ENCODE assay signal across 11 cellular contexts in the genomic region with DNA sequence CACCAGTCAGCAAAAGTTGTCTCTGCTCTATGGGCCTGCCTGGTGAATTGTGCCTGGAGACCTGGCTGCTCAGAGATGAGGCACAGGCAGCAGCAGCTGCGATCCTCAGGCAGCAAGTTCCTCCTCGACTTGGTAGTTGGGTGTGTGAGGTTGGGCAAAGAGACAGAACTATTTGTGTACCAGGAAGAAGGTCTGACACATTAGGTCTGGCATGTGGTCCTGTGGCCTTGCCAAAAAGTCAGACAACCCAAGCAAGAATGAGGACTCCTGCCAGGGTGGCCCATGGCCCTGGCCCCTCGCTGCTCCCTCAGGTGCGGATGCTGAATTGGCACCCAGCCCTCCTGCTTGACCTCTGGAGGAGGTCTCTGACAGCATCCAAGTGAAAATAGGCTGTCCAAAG.
A peak's percentile ranks its signal among the peaks of the same experiment; 100 is the strongest.
DNase-seq lines count a peak whose midpoint lies in the region; ATAC-seq and TF ChIP-seq lines count a peak whose summit lies in the region.
"Had no signal": no experiment of that assay in that cellular context is flagged by ENCODE, and none has a peak within 500 bp of the region (broad histone marks: within the 10 kb centered on the region; RNA-seq: fewer than 3 reads in every experiment).

No MANE protein-coding gene starts in this region.

- H3K4me3 ChIP-seq in adrenal gland (no peak overlapping the region), gastroesophageal sphincter (no peak overlapping the region), psoas muscle (no peak overlapping the region), mucosa of descending colon (no peak overlapping the region), Peyer's patch (no peak overlapping the region)

- H3K4me1 ChIP-seq in adrenal gland (replicated peaks in 1 of 2) (peaks cover 0 to 4% of the 10 kb centered on the region in 2 donors), gastroesophageal sphincter (peaks cover 0 to 12% (median 7%) of the 10 kb centered on the region in 3 donors), psoas muscle (peaks cover 11% of the 10 kb centered on the region), mucosa of descending colon (ENCODE audit: low read depth) (no peaks in the 10 kb centered on the region), Peyer's patch (no peaks in the 10 kb centered on the region)

- H3K9me3 ChIP-seq in adrenal gland (replicated peaks in 1 of 3) (peaks cover 0 to 5% (median 0%) of the 10 kb centered on the region in 3 donors), gastroesophageal sphincter (no peaks in the 10 kb centered on the region), psoas muscle (no peaks in the 10 kb centered on the region), mucosa of descending colon (no peaks in the 10 kb centered on the region), Peyer's patch (no peaks in the 10 kb centered on the region)

- ATAC-seq in gastroesophageal sphincter (peak; percentile 76), psoas muscle (peak; percentile 98), GM21825 (IDR thresholded peaks at IDR 0.05; ENCODE audit: unreplicated experiment) (no peak), mucosa of descending colon (no peak)

- TF ChIP-seq CTCF in adrenal gland (IDR thresholded peaks at IDR 0.05) (no peak), gastroesophageal sphincter (IDR thresholded peaks at IDR 0.05) (no peak), psoas muscle (IDR thresholded peaks at IDR 0.05) (no peak), mucosa of descending colon (IDR thresholded peaks at IDR 0.05) (no peak), Peyer's patch (IDR thresholded peaks at IDR 0.05) (no peak)

- no peak for TF ChIP-seq EP300 in gastroesophageal sphincter (IDR thresholded peaks at IDR 0.05)

- H3K27me3 ChIP-seq in adrenal gland (no peaks in the 10 kb centered on the region), gastroesophageal sphincter (no peaks in the 10 kb centered on the region), psoas muscle (ENCODE audit: insufficient read depth in 3 of 3, low read length in 2 of 3) (no peaks in the 10 kb centered on the region), Peyer's patch (no peaks in the 10 kb centered on the region)

- 23 to 45% (median 34%) methylated on average over 4 of the region's 4 CpGs for WGBS in adrenal gland, 4 donors
- no CpG with 5 or more reads among the region's 4 CpGs for WGBS in gastroesophageal sphincter (ENCODE audit: low coverage in 1 of 2), 2 donors
- WGBS in psoas muscle, 3 donors, result 11 to 27% (median 12%) methylated on average over 4 of the region's 4 CpGs

- peak; percentile 57 for DNase-seq in EL
- peak in 5 of 7 donors; percentile 19 to 58 (median 31) for DNase-seq in adrenal gland
- DNase-seq in psoas muscle, result peak; percentile 70 to 90
- no peak for DNase-seq in DMS153 (lab: John Stamatoyannopoulos, UW)
- DNase-seq in mucosa of descending colon, result no peak
- DNase-seq in Peyer's patch, result no peak
- DNase-seq: CD4-positive, CD25-positive, alpha-beta regulatory T cell; glutamatergic neuron; NCI-H1417 treated with DMSO at 0.1 percent for 48 hours had no signal

- intact Hi-C loops in adrenal gland (cut with DNase I) (no loop called here), psoas muscle (cut with DNase I) (loop anchor here in 1 of 2 donors (5.0 kb wide), 1 partner anchor 41 kb away; no protein-coding TSS in a partner anchor), mucosa of descending colon (cut with DNase I, micrococcal nuclease) (no loop called here)

- no peak overlapping the region for H3K27ac ChIP-seq in adrenal gland
- peak overlapping the region in 1 of 4 donors; percentile 19 for H3K27ac ChIP-seq in gastroesophageal sphincter
- H3K27ac ChIP-seq in psoas muscle, result peak overlapping the region; percentile 78
- no peak overlapping the region for H3K27ac ChIP-seq in Peyer's patch

- TF ChIP-seq POLR2A in adrenal gland (IDR thresholded peaks at IDR 0.05), result no peak
- TF ChIP-seq POLR2A in gastroesophageal sphincter (IDR thresholded peaks at IDR 0.05), result no peak
- TF ChIP-seq POLR2A in Peyer's patch (IDR thresholded peaks at IDR 0.05), result no peak

- H3K36me3 ChIP-seq in adrenal gland (replicated peaks in 1 of 2), result no peaks in the 10 kb centered on the region
- peaks cover 0 to 7% of the 10 kb centered on the region in 2 donors for H3K36me3 ChIP-seq in gastroesophageal sphincter
- peaks cover 0 to 19% of the 10 kb centered on the region in 2 donors for H3K36me3 ChIP-seq in psoas muscle (ENCODE audit: insufficient read depth in 1 of 2, low read depth in 1 of 2)
- no peaks in the 10 kb centered on the region for H3K36me3 ChIP-seq in mucosa of descending colon (ENCODE audit: low read depth)
- no peaks in the 10 kb centered on the region for H3K36me3 ChIP-seq in Peyer's patch

Comparison
In these comparisons a context has a peak if more than half of its experiments do, and no peak if none do; other contexts are left out.
1. DNase-seq: peak in EL (single experiment), adrenal gland (5 of 7) and psoas muscle (2 of 2); none in DMS153 (single experiment), mucosa of descending colon (0 of 3) and Peyer's patch (0 of 3).
2. ATAC-seq: peak in gastroesophageal sphincter (single experiment) and psoas muscle (4 of 4); none in GM21825 (single experiment) and mucosa of descending colon (single experiment).